In the genomic region with DNA sequence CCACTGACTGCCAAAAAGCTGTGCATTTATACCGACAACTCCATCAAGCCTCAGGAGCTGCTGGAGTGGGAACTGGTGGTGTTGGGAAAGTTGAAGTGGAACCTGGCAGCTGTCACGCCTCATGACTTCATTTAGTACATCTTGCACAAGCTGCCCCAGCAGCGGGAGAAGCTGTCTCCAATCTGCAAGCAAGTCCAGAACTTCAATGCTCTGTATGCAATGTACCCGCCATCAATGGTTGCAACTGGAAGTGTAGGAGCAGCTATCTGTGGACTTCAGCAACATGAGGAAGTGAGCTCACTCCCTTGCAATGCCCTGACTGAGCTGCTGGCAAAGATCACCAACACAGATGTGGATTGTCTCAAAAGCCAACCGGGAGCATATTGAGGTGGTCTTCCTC, we compare ENCODE assay signal across 27 cellular contexts. TPM values are rescaled to one million over a fixed set of nuclear protein-coding genes. Genes with fewer than 3 reads are reported as not detected.
A peak's percentile ranks its signal among the peaks of the same experiment; 100 is the strongest.
DNase-seq lines count a peak whose midpoint lies in the region; ATAC-seq and TF ChIP-seq lines count a peak whose summit lies in the region.
"Had no signal": no experiment of that assay in that cellular context is flagged by ENCODE, and none has a peak within 500 bp of the region (broad histone marks: within the 10 kb centered on the region; RNA-seq: fewer than 3 reads in every experiment).

Gene SLC22A25 (minus strand): TSS at position 67 of the 400 bp plus-strand sequence. CDS start 13,947 bp downstream, outside the sequence.

- H3K4me3 ChIP-seq in heart right ventricle (no peak within 1 kb of the TSS), fibroblast of the aortic adventitia (ENCODE audit: low read depth, low read length) (no peak within 1 kb of the TSS), heart left ventricle (no peak within 1 kb of the TSS), colonic mucosa (no peak within 1 kb of the TSS)
- H3K4me3 ChIP-seq: A549, smooth muscle cell, transverse colon had no signal

- H3K36me3 Mint-ChIP-seq in progenitor cell of endocrine pancreas (ENCODE audit: insufficient read depth): no peaks in the 10 kb centered on the region
- H3K36me3 Mint-ChIP-seq: stimulated activated naive B cell treated with anti-CD40 and anti-IgM and Interleukin-4, amounts not matched to agents 10 μg/mL and 1 μg/mL and 100 μg/mL, for 72 hours had no signal

- TF ChIP-seq CTCF in heart right ventricle (IDR thresholded peaks at IDR 0.05) (no peak), fibroblast of the aortic adventitia (IDR thresholded peaks at IDR 0.05; ENCODE audit: insufficient read depth, low read length) (no peak), foreskin keratinocyte (conservative IDR thresholded peaks at IDR 0.05) (no peak), progenitor cell of endocrine pancreas (IDR thresholded peaks at IDR 0.05; ENCODE audit: unreplicated experiment) (no peak), heart left ventricle (IDR thresholded peaks at IDR 0.05) (no peak), colonic mucosa (IDR thresholded peaks at IDR 0.05) (no peak)

- H3K27me3 ChIP-seq in heart right ventricle: peaks cover 0 to 38% (median 16%) of the 10 kb centered on the region in 7 donors
- H3K27me3 ChIP-seq in foreskin keratinocyte: no peaks in the 10 kb centered on the region
- peaks cover 0 to 19% (median 2%) of the 10 kb centered on the region in 9 donors for H3K27me3 ChIP-seq in heart left ventricle
- no peaks in the 10 kb centered on the region for H3K27me3 ChIP-seq in colonic mucosa

- ATAC-seq in Right ventricle myocardium inferior (no peak), heart right ventricle (no peak), foreskin keratinocyte (no peak), heart left ventricle (no peak)
- ATAC-seq: A549; activated CD4-positive, CD25-positive, alpha-beta regulatory T cell treated with anti-CD3 and anti-CD28 coated beads, Interleukin-2, amount 50 U/mL, for 24 hours; stimulated activated naive B cell treated with anti-CD40 and anti-IgM and Interleukin-4, amounts not matched to agents 10 μg/mL and 1 μg/mL and 100 μg/mL, for 72 hours had no signal

- no peaks in the 10 kb centered on the region for H3K36me3 ChIP-seq in heart right ventricle
- H3K36me3 ChIP-seq in heart left ventricle: no peaks in the 10 kb centered on the region
- no peaks in the 10 kb centered on the region for H3K36me3 ChIP-seq in colonic mucosa
- H3K36me3 ChIP-seq: neutrophil, transverse colon had no signal

- DNase-seq in Right ventricle myocardium inferior (ENCODE audit: missing footprints) (peak; percentile 64), heart right ventricle (no peak), SKM-1 treated with dmso at 0.1 percent for 144 hours (lab: John Stamatoyannopoulos, UW; ENCODE audit: unreplicated experiment) (peak; percentile 6), fibroblast of the aortic adventitia (ENCODE audit: low read depth) (peak; percentile 22), foreskin keratinocyte (no peak), progenitor cell of endocrine pancreas (ENCODE audit: low spot score, unreplicated experiment) (no peak), heart left ventricle (no peak), colonic mucosa (no peak)
- DNase-seq: activated gamma-delta T cell treated with Interleukin-2 at 50 U/mL for 16 hours; activated T-cell treated with anti-CD3 and anti-CD28 coated beads, Interleukin-2, amount 50 U/mL, for 1 hour; amniotic stem cell; C1 segment of cervical spinal cord; erythroblast; kidney; MM.1S; NCI-H187 treated with DMSO at 0.1 percent for 48 hours; NCI-H2227 treated with DMSO at 0.1 percent for 48 hours; NCI-H774; stimulated activated naive B cell treated with anti-CD40 and anti-IgM and Interleukin-4, amounts not matched to agents 10 μg/mL and 1 μg/mL and 100 μg/mL, for 72 hours; transverse colon had no signal

- H3K9me3 ChIP-seq in heart right ventricle: peaks cover 0 to 4% (median 0%) of the 10 kb centered on the region in 11 donors
- H3K9me3 ChIP-seq in heart left ventricle: no peaks in the 10 kb centered on the region
- no peaks in the 10 kb centered on the region for H3K9me3 ChIP-seq in colonic mucosa
- H3K9me3 ChIP-seq: A549, neutrophil, transverse colon had no signal

- no peaks in the 10 kb centered on the region for H3K27me3 Mint-ChIP-seq in progenitor cell of endocrine pancreas

- H3K4me1 Mint-ChIP-seq in progenitor cell of endocrine pancreas (ENCODE audit: low read depth): peaks cover 20% of the 10 kb centered on the region
- H3K4me1 Mint-ChIP-seq: central memory CD8-positive, alpha-beta T cell had no signal

- no peaks in the 10 kb centered on the region for H3K9me3 Mint-ChIP-seq in progenitor cell of endocrine pancreas (ENCODE audit: low read depth)
- H3K9me3 Mint-ChIP-seq: central memory CD8-positive, alpha-beta T cell; stimulated activated naive B cell treated with anti-CD40 and anti-IgM and Interleukin-4, amounts not matched to agents 10 μg/mL and 1 μg/mL and 100 μg/mL, for 72 hours had no signal

- no peak within 1 kb of the TSS for H3K4me3 Mint-ChIP-seq in progenitor cell of endocrine pancreas (ENCODE audit: low read depth)
- H3K4me3 Mint-ChIP-seq: central memory CD8-positive, alpha-beta T cell; stimulated activated naive B cell treated with anti-CD40 and anti-IgM and Interleukin-4, amounts not matched to agents 10 μg/mL and 1 μg/mL and 100 μg/mL, for 72 hours had no signal

- no peak for TF ChIP-seq POLR2A in heart left ventricle (IDR thresholded peaks at IDR 0.05)

- no peak within 1 kb of the TSS for H3K27ac ChIP-seq in heart right ventricle
- H3K27ac ChIP-seq in foreskin keratinocyte: no peak within 1 kb of the TSS
- H3K27ac ChIP-seq in heart left ventricle: no peak within 1 kb of the TSS
- H3K27ac ChIP-seq in colonic mucosa: no peak within 1 kb of the TSS
- H3K27ac ChIP-seq: A549, neutrophil, transverse colon had no signal

- intact Hi-C loops in Right ventricle myocardium inferior (cut with DNase I) (no loop called here), heart right ventricle (cut with DNase I) (no loop called here), heart left ventricle (cut with DNase I) (no loop called here), colonic mucosa (cut with DNase I) (no loop called here)

- H3K27ac Mint-ChIP-seq in progenitor cell of endocrine pancreas: no peak within 1 kb of the TSS
- H3K27ac Mint-ChIP-seq: stimulated activated naive B cell treated with anti-CD40 and anti-IgM and Interleukin-4, amounts not matched to agents 10 μg/mL and 1 μg/mL and 100 μg/mL, for 72 hours had no signal

- H3K9ac ChIP-seq in colonic mucosa (ENCODE audit: low read depth in 2 of 2, low read length in 2 of 2): no peak within 1 kb of the TSS

- WGBS in heart right ventricle, 2 donors: 46 to 59% methylated on average over 5 of the region's 5 CpGs
- WGBS in heart left ventricle, 4 donors: 45 to 81% (median 63%) methylated on average over 3 to 5 of the region's 5 CpGs

- H3K4me1 ChIP-seq in heart right ventricle: no peaks in the 10 kb centered on the region
- H3K4me1 ChIP-seq in foreskin keratinocyte: no peaks in the 10 kb centered on the region
- H3K4me1 ChIP-seq in heart left ventricle: no peaks in the 10 kb centered on the region
- no peaks in the 10 kb centered on the region for H3K4me1 ChIP-seq in colonic mucosa
- H3K4me1 ChIP-seq: A549, transverse colon had no signal

RNA-seq across cellular contexts. Expression of gene SLC22A25, which starts in this region (rescaled TPM):
- total RNA-seq in Right ventricle myocardium inferior (not detected), heart right ventricle (not detected), fibroblast of the aortic adventitia (ENCODE audit: low replicate concordance) (not detected in 2 replicates), foreskin keratinocyte (not detected in 2 replicates), progenitor cell of endocrine pancreas (not detected in 2 replicates), heart left ventricle (not detected), colonic mucosa (not detected)
- polyA plus RNA-seq in heart right ventricle (not detected), foreskin keratinocyte (not detected in 2 replicates), heart left ventricle (not detected)
- total RNA-seq: H4, kidney, renal cortical epithelial cell, smooth muscle cell, transverse colon had no signal
- polyA plus RNA-seq: A549, smooth muscle cell had no signal

Comparison
In these comparisons a context has a peak if more than half of its experiments do, and no peak if none do; other contexts are left out.
1. Peak in DNase-seq in Right ventricle myocardium inferior; RNA of the gene not detected or under 1 TPM.
2. Peak in DNase-seq in fibroblast of the aortic adventitia; RNA of the gene not detected or under 1 TPM.